ENCODE assay signal across 19 cellular contexts in the genomic region with DNA sequence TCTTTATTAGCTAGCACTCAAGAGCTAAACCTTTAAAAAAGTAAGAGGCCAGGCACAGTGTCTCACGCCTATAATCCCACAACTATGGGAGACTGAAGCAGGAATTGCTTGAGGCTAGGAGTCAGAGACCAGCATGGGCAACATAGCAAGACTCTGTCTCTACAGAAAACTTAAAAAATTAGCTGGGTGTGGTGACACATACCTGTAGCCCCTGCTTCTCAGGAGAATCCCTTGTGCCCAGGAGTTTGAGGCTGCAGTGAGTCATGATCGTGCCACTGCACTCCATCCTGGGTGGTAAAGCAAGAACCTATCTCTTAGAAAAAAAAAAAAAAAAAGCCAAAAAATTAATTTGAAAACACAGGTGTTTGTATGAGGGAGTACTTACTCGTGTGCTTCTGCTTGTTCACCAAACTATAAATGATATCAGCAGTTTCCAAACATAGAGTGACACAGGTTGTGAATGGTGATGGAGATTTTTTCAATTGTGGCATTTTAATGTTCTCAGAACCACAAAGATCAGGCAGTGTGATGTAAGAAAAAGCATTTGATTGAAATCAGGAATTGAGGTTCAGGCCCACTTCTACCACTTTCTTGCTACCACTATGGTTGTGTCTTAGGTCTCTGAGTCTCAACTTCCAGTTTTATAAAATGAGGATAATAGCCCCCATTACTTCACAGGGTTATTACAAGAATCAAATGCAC.
DNase-seq lines count a peak whose midpoint lies in the region; ATAC-seq and TF ChIP-seq lines count a peak whose summit lies in the region.
"Had no signal": no experiment of that assay in that cellular context is flagged by ENCODE, and none has a peak within 500 bp of the region (broad histone marks: within the 10 kb centered on the region; RNA-seq: fewer than 3 reads in every experiment).

No MANE protein-coding gene starts in this region.

- no peaks in the 10 kb centered on the region for H3K27me3 ChIP-seq in KMS-11 (ENCODE audit: insufficient read depth, low read depth)
- H3K27me3 ChIP-seq: dorsolateral prefrontal cortex had no signal

- H3K27ac ChIP-seq in KMS-11: peak overlapping the region; percentile 2; the same call in 1 of the 2 replicates
- H3K27ac ChIP-seq: dorsolateral prefrontal cortex had no signal

- H3K27ac Mint-ChIP-seq in activated T-cell treated with anti-CD3 and anti-CD28 coated beads, Interleukin-2, amount 50 U/mL, for 24 hours: peak overlapping the region; percentile 60
- H3K27ac Mint-ChIP-seq in activated T-helper 17 cell treated with anti-CD3 and anti-CD28 coated beads, Interleukin-2, amount 50 U/mL, for 72 hours: no peak overlapping the region
- H3K27ac Mint-ChIP-seq: activated naive CD8-positive, alpha-beta T cell; GM23338 had no signal

- H3K36me3 ChIP-seq in KMS-11 (ENCODE audit: insufficient read depth): no peaks in the 10 kb centered on the region

- no peak overlapping the region for H3K4me3 ChIP-seq in KMS-11 (IDR thresholded peaks at IDR 0.05; ENCODE audit: insufficient read depth, low read depth, low read length)
- H3K4me3 ChIP-seq: dorsolateral prefrontal cortex, GM23338, lung had no signal

- TF ChIP-seq CTCF in KMS-11 (conservative IDR thresholded peaks at IDR 0.05; ENCODE audit: low read depth, low read length): no peak

- peaks cover 89% of the 10 kb centered on the region for H3K79me2 ChIP-seq in KMS-11 (ENCODE audit: insufficient read depth, low read depth)

- DNase-seq in activated T-cell treated with anti-CD3 and anti-CD28 coated beads, Interleukin-2, amount 50 U/mL, for 24 hours: no peak
- DNase-seq in activated T-cell treated with anti-CD3 and anti-CD28 coated beads, Interleukin-2, amount 50 U/mL, for 1 hour: no peak
- peak; percentile 31 for DNase-seq in stimulated activated CD8-positive, alpha-beta memory T cell treated with anti-CD3 and anti-CD28 coated beads, Interleukin-4, amount 100 ng/mL, for 48 hours
- DNase-seq in NCI-H2171 treated with DMSO at 0.1 percent for 48 hours (lab: John Stamatoyannopoulos, UW) (no peak), NCI-H1694 (lab: John Stamatoyannopoulos, UW) (no peak)
- DNase-seq: ACHN; activated CD4-positive, alpha-beta T cell treated with anti-CD3 and anti-CD28 coated beads, Interleukin-2, amount 50 U/mL, for 4 hours; DMS79; dorsolateral prefrontal cortex; Karpas-422; NCI-H1694 treated with DMSO at 0.1 percent for 48 hours; NCI-H526 treated with DMSO at 0.1 percent for 48 hours had no signal

- H3K36me3 Mint-ChIP-seq in activated T-cell treated with anti-CD3 and anti-CD28 coated beads, Interleukin-2, amount 50 U/mL, for 24 hours (ENCODE audit: low read depth): peaks cover 48% of the 10 kb centered on the region
- H3K36me3 Mint-ChIP-seq in activated T-helper 17 cell treated with anti-CD3 and anti-CD28 coated beads, Interleukin-2, amount 50 U/mL, for 72 hours (ENCODE audit: low read depth): peaks cover 46% of the 10 kb centered on the region

- H3K9ac ChIP-seq in KMS-11: no peak overlapping the region

- no peak overlapping the region for H2AFZ ChIP-seq in KMS-11 (ENCODE audit: low read depth)
- H2AFZ ChIP-seq: GM23338 had no signal

- ATAC-seq in activated T-helper 17 cell treated with anti-CD3 and anti-CD28 coated beads, Interleukin-2, amount 50 U/mL, for 72 hours (replicated peaks): peak; percentile 80
- ATAC-seq: SK-N-SH treated with all-trans-retinoic acid at 6 μM for 48 hours had no signal

- H3K4me2 ChIP-seq in KMS-11: peak overlapping the region; percentile 39; the same call in 1 of the 2 replicates

- no peaks in the 10 kb centered on the region for H3K9me3 Mint-ChIP-seq in activated T-cell treated with anti-CD3 and anti-CD28 coated beads, Interleukin-2, amount 50 U/mL, for 24 hours
- no peaks in the 10 kb centered on the region for H3K9me3 Mint-ChIP-seq in activated T-helper 17 cell treated with anti-CD3 and anti-CD28 coated beads, Interleukin-2, amount 50 U/mL, for 72 hours
- H3K9me3 Mint-ChIP-seq: central memory CD8-positive, alpha-beta T cell; GM23338 had no signal

- no peaks in the 10 kb centered on the region for H3K27me3 Mint-ChIP-seq in activated T-cell treated with anti-CD3 and anti-CD28 coated beads, Interleukin-2, amount 50 U/mL, for 24 hours
- no peaks in the 10 kb centered on the region for H3K27me3 Mint-ChIP-seq in activated T-helper 17 cell treated with anti-CD3 and anti-CD28 coated beads, Interleukin-2, amount 50 U/mL, for 72 hours
- H3K27me3 Mint-ChIP-seq: activated naive CD8-positive, alpha-beta T cell; central memory CD8-positive, alpha-beta T cell had no signal

- H3K4me3 Mint-ChIP-seq in activated T-cell treated with anti-CD3 and anti-CD28 coated beads, Interleukin-2, amount 50 U/mL, for 24 hours: no peak overlapping the region
- H3K4me3 Mint-ChIP-seq in activated T-helper 17 cell treated with anti-CD3 and anti-CD28 coated beads, Interleukin-2, amount 50 U/mL, for 72 hours: no peak overlapping the region
- H3K4me3 Mint-ChIP-seq: activated naive CD8-positive, alpha-beta T cell; central memory CD8-positive, alpha-beta T cell had no signal

- H3K4me1 ChIP-seq in KMS-11 (ENCODE audit: low read depth, poor library complexity, severe bottlenecking): peaks cover 80% of the 10 kb centered on the region

- H3K4me1 Mint-ChIP-seq in activated T-cell treated with anti-CD3 and anti-CD28 coated beads, Interleukin-2, amount 50 U/mL, for 24 hours (ENCODE audit: low read depth): peaks cover 61% of the 10 kb centered on the region
- peaks cover 36% of the 10 kb centered on the region for H3K4me1 Mint-ChIP-seq in activated T-helper 17 cell treated with anti-CD3 and anti-CD28 coated beads, Interleukin-2, amount 50 U/mL, for 72 hours

- H4K20me1 ChIP-seq in KMS-11 (ENCODE audit: insufficient read depth): no peaks in the 10 kb centered on the region; the same call in 1 of the 2 replicates
